Comparison of ENCODE assay signal across 1 cellular context in genomic region chr6:36720251-36721141, GRCh38.
TF ChIP-seq lines count a peak whose summit lies in the region.

No MANE protein-coding gene starts in this region.

TF ChIP-seq in K562, 482 proteins besides CTCF, POLR2A, EP300 and RAD21 (continued from another document):
- TF ChIP-seq ZBTB9 (CRISPR knock-in tag; IDR thresholded peaks at IDR 0.05) (no peak), CC2D1A (IDR thresholded peaks at IDR 0.05) (no peak), ZFP36 (IDR thresholded peaks at IDR 0.05; ENCODE audit: low read depth, low read length, partially characterized antibody) (peak; percentile 97), ZNF436 (CRISPR knock-in tag; IDR thresholded peaks at IDR 0.05) (peak; percentile 77)
TF ChIP-seq in K562: peak in this region for 8.
